In the genomic region with DNA sequence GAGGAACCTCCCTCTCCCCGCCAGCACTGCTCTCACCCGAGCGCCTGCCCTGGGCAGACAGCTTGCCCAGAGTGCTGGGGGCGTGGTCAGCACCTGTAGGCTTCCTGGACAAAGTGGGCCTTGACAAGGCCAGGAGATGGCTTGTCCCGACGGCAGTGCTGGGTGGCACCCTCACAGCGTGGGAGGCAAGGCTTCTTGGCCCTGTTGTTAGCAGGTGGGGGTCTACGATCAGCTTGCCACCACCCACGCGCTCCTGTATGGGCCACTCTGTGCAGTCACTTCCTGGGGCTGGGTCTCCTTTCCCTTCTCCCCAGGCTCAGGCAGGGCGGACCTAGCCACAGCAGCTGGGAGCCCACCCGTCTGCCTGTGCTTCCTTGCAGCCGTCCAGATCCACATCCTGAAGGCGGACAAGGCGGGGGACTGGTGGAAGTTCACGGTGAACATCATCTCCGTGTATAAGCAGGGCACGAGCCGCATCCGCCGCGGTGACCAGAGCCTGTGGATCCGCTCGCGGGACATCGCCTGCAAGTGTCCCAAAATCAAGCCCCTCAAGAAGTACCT, we compare ENCODE assay signal across 8 cellular contexts.
DNase-seq lines count a peak whose midpoint lies in the region; ATAC-seq and TF ChIP-seq lines count a peak whose summit lies in the region.

No MANE protein-coding gene starts in this region.

- DNase-seq in activated B cell treated with CpG ODN at 0.5 μM for 24 hours (no peak), fibroblast of mammary gland (ENCODE audit: low read depth) (no peak), retinal pigment epithelial cell (ENCODE audit: low read depth) (no peak), amygdala (lab: John Stamatoyannopoulos, UW) (no peak), NCI-H1694 treated with DMSO at 0.1 percent for 48 hours (lab: John Stamatoyannopoulos, UW) (no peak)

- H3K4me3 ChIP-seq in GM12875 (ENCODE audit: low read depth, low read length) (peak overlapping the region; percentile 43), fibroblast of mammary gland (ENCODE audit: control insufficient read depth, low read depth, low read length) (peak overlapping the region; percentile 14), retinal pigment epithelial cell (ENCODE audit: low read length) (peak overlapping the region; percentile 28)

- peak overlapping the region; percentile 82 for H3K4me3 Mint-ChIP-seq in activated B cell treated with CpG ODN at 0.5 μM for 24 hours

- H3K27me3 Mint-ChIP-seq in activated B cell treated with CpG ODN at 0.5 μM for 24 hours, result no peaks in the 10 kb centered on the region

- intact Hi-C loops in activated B cell treated with CpG ODN at 0.5 μM for 24 hours (cut with micrococcal nuclease), result loop anchor here (5.0 kb wide), 1 partner anchor 37 kb away; no protein-coding TSS in a partner anchor

- no peaks in the 10 kb centered on the region for H3K36me3 Mint-ChIP-seq in activated B cell treated with CpG ODN at 0.5 μM for 24 hours (ENCODE audit: low read depth)

- peaks cover 15% of the 10 kb centered on the region for H3K4me1 Mint-ChIP-seq in activated B cell treated with CpG ODN at 0.5 μM for 24 hours

- CTCF ChIA-PET in activated B cell treated with CpG ODN at 0.5 μM for 24 hours (lab: Charles Lee), result no interaction called here

- H3K9me3 Mint-ChIP-seq in activated B cell treated with CpG ODN at 0.5 μM for 24 hours, result no peaks in the 10 kb centered on the region

- no peak for ATAC-seq in activated B cell treated with CpG ODN at 0.5 μM for 24 hours (ENCODE audit: low read depth)
- ATAC-seq in HG02763 (IDR thresholded peaks at IDR 0.05; ENCODE audit: unreplicated experiment), result no peak
- no peak for ATAC-seq in GM19023 (IDR thresholded peaks at IDR 0.05; ENCODE audit: unreplicated experiment)

- H3K27ac Mint-ChIP-seq in activated B cell treated with CpG ODN at 0.5 μM for 24 hours, result peak overlapping the region; percentile 53

- TF ChIP-seq CTCF in GM12875 (IDR thresholded peaks at IDR 0.05; ENCODE audit: borderline replicate concordance, insufficient read depth, low read depth, low read length), result no peak
- TF ChIP-seq CTCF in activated B cell treated with CpG ODN at 0.5 μM for 24 hours (IDR thresholded peaks at IDR 0.05), result no peak
- no peak for TF ChIP-seq CTCF in fibroblast of mammary gland (conservative IDR thresholded peaks at IDR 0.05; ENCODE audit: control insufficient read depth, insufficient read depth, low read depth, low read length)
- TF ChIP-seq CTCF in retinal pigment epithelial cell (conservative IDR thresholded peaks at IDR 0.05; ENCODE audit: low read depth, low read length), result no peak

- POLR2A ChIA-PET in activated B cell treated with CpG ODN at 0.5 μM for 24 hours (lab: Charles Lee), result no interaction called here
